21 cellular contexts compared by ENCODE assay signal in genomic region chr10:99979066-99979685, GRCh38. TPM values are rescaled to one million over a fixed set of nuclear protein-coding genes. Genes with fewer than 3 reads are reported as not detected.
DNase-seq lines count a peak whose midpoint lies in the region; ATAC-seq and TF ChIP-seq lines count a peak whose summit lies in the region.
"Had no signal": no experiment of that assay in that cellular context is flagged by ENCODE, and none has a peak within 500 bp of the region (broad histone marks: within the 10 kb centered on the region; RNA-seq: fewer than 3 reads in every experiment).

No MANE protein-coding gene starts in this region.

- H3K36me3 Mint-ChIP-seq in endodermal cell (ENCODE audit: low read depth), result peaks cover 20% of the 10 kb centered on the region
- H3K36me3 Mint-ChIP-seq: natural killer cell had no signal

- H3K9me3 ChIP-seq in A673 (ENCODE audit: low read depth, low read length, poor library complexity, severe bottlenecking), result no peaks in the 10 kb centered on the region
- H3K9me3 ChIP-seq in HUES48 (ENCODE audit: control insufficient read depth, insufficient read depth, low read length), result no peaks in the 10 kb centered on the region
- H3K9me3 ChIP-seq in endodermal cell (ENCODE audit: control insufficient read depth, low read length), result no peaks in the 10 kb centered on the region
- H3K9me3 ChIP-seq in osteoblast (ENCODE audit: low read depth, low read length), result no peaks in the 10 kb centered on the region
- H3K9me3 ChIP-seq in tibial nerve, result no peaks in the 10 kb centered on the region
- H3K9me3 ChIP-seq: A549; BLaER1 treated with 17β-estradiol and CSF1 and Interleukin-3, amounts not matched to agents 10 nM and 100 nM; Caco-2; upper lobe of left lung had no signal

- no peak overlapping the region for H3K4me2 ChIP-seq in osteoblast (ENCODE audit: insufficient read depth, low read length)
- H3K4me2 ChIP-seq: A549 had no signal

- TF ChIP-seq CTCF in A673 (conservative IDR thresholded peaks at IDR 0.05; ENCODE audit: low read depth, low read length) (no peak), endodermal cell (conservative IDR thresholded peaks at IDR 0.05) (no peak), osteoblast (IDR thresholded peaks at IDR 0.05; ENCODE audit: extremely low read depth, low read depth, low read length) (no peak), tibial nerve (IDR thresholded peaks at IDR 0.05) (no peak)

- TF ChIP-seq POLR2A in tibial nerve (IDR thresholded peaks at IDR 0.05), result no peak

- H3K36me3 ChIP-seq in A673 (ENCODE audit: insufficient read depth, low read length, poor library complexity, severe bottlenecking), result no peaks in the 10 kb centered on the region
- H3K36me3 ChIP-seq in HUES48 (ENCODE audit: control insufficient read depth, insufficient read depth, low read length), result no peaks in the 10 kb centered on the region
- H3K36me3 ChIP-seq in endodermal cell (ENCODE audit: control insufficient read depth, insufficient read depth, low read length), result peaks cover 9% of the 10 kb centered on the region
- peaks cover under 1% of the 10 kb centered on the region for H3K36me3 ChIP-seq in osteoblast (ENCODE audit: insufficient read depth, low read length)
- H3K36me3 ChIP-seq in tibial nerve, result no peaks in the 10 kb centered on the region
- H3K36me3 ChIP-seq: BLaER1 treated with 17β-estradiol and CSF1 and Interleukin-3, amounts not matched to agents 10 nM and 100 nM; upper lobe of left lung had no signal

- H3K4me1 ChIP-seq in A673 (ENCODE audit: insufficient read depth, low read length, poor library complexity, severe bottlenecking), result peaks cover 77% of the 10 kb centered on the region
- peaks cover 6% of the 10 kb centered on the region; the same call in 1 of the 2 replicates for H3K4me1 ChIP-seq in HUES48 (ENCODE audit: control insufficient read depth, insufficient read depth, low read length)
- peaks cover 22% of the 10 kb centered on the region for H3K4me1 ChIP-seq in endodermal cell (ENCODE audit: control insufficient read depth, insufficient read depth, low read length)
- peaks cover 38% of the 10 kb centered on the region for H3K4me1 ChIP-seq in osteoblast (ENCODE audit: insufficient read depth, low read length)
- peaks cover 0 to 90% (median 36%) of the 10 kb centered on the region in 4 donors for H3K4me1 ChIP-seq in tibial nerve

- peaks cover 88% of the 10 kb centered on the region for H3K79me2 ChIP-seq in osteoblast (ENCODE audit: insufficient read depth, low read length)

- peaks cover 53% of the 10 kb centered on the region for H3K4me1 Mint-ChIP-seq in endodermal cell

- no peak for TF ChIP-seq EP300 in tibial nerve (IDR thresholded peaks at IDR 0.05)

- H2AFZ ChIP-seq in osteoblast (ENCODE audit: low read length), result no peak overlapping the region

- no peaks in the 10 kb centered on the region for H4K20me1 ChIP-seq in osteoblast (ENCODE audit: insufficient read depth, low read length)
- H4K20me1 ChIP-seq: BLaER1 treated with 17β-estradiol and CSF1 and Interleukin-3, amounts not matched to agents 10 nM and 100 nM had no signal

- no peaks in the 10 kb centered on the region for H3K27me3 Mint-ChIP-seq in endodermal cell (ENCODE audit: insufficient read depth)
- H3K27me3 Mint-ChIP-seq: T-helper 17 cell had no signal

- H3K27ac ChIP-seq in A673 (ENCODE audit: low read depth, low read length, poor library complexity, severe bottlenecking) (peak overlapping the region; percentile 38), HUES48 (ENCODE audit: low read depth, low read length) (peak overlapping the region; percentile 67), endodermal cell (ENCODE audit: low read depth, low read length) (no peak overlapping the region), osteoblast (ENCODE audit: low read depth, low read length) (peak overlapping the region; percentile 93), tibial nerve (peak overlapping the region in 2 of 4 donors; percentile 15 to 30)
- H3K27ac ChIP-seq: BLaER1 treated with 17β-estradiol and CSF1 and Interleukin-3, amounts not matched to agents 10 nM and 100 nM; upper lobe of left lung had no signal

- H3K4me3 ChIP-seq in A673 (ENCODE audit: low read depth, low read length, poor library complexity, severe bottlenecking) (no peak overlapping the region), HUES48 (ENCODE audit: low read depth, low read length) (no peak overlapping the region), endodermal cell (ENCODE audit: low read length) (peak overlapping the region; percentile 8), osteoblast (ENCODE audit: insufficient read depth, low read length) (no peak overlapping the region), tibial nerve (no peak overlapping the region)
- H3K4me3 ChIP-seq: A549; BLaER1 treated with 17β-estradiol and CSF1 and Interleukin-3, amounts not matched to agents 10 nM and 100 nM; upper lobe of left lung had no signal

- H3K4me3 Mint-ChIP-seq in endodermal cell, result no peak overlapping the region
- H3K4me3 Mint-ChIP-seq: activated T-cell treated with anti-CD3 and anti-CD28 coated beads, Interleukin-2, amount 50 U/mL, for 4 hours; natural killer cell; T-helper 17 cell had no signal

- H3K9ac ChIP-seq in HUES48 (ENCODE audit: low read depth, low read length) (no peak overlapping the region), endodermal cell (ENCODE audit: extremely low read depth, low read length, poor library complexity, severe bottlenecking) (peak overlapping the region; percentile 47)
- H3K9ac ChIP-seq: BLaER1 treated with 17β-estradiol and CSF1 and Interleukin-3, amounts not matched to agents 10 nM and 100 nM had no signal

- intact Hi-C loops in A673 (cut with micrococcal nuclease; ENCODE audit: unreplicated experiment), result loop anchor here (5.0 kb wide), 1 partner anchor 63 kb away; no protein-coding TSS in a partner anchor
- intact Hi-C loops in sciatic nerve (cut with DNase I), result no loop called here

- BruUV-seq in A673 (replicated peaks; lab: Mats Ljungman, UMichigan), result no TSS peak

- CTCF ChIA-PET in A673 (lab: Charles Lee), result interaction anchor here (0.6 to 1.2 kb wide), 3 partner anchors 31 to 65 kb away, joined by 3 read pairs; partner anchors contain the start of gene DNMBP

- DNase-seq in A673 (ENCODE audit: low spot score) (peak; percentile 34), endodermal cell (no peak), osteoblast (ENCODE audit: insufficient read length, low spot score, missing footprints) (no peak), sciatic nerve (ENCODE audit: low spot score) (no peak), tibial nerve (ENCODE audit: low spot score in 2 of 2) (no peak), NCI-H2107 treated with DMSO at 0.1 percent for 48 hours (lab: John Stamatoyannopoulos, UW; ENCODE audit: unreplicated experiment) (no peak)
- DNase-seq: activated CD4-positive, alpha-beta T cell treated with anti-CD3 and anti-CD28 coated beads for 4 hours; activated T-cell treated with anti-CD3 and anti-CD28 coated beads, Interleukin-2, amount 50 U/mL, for 4 hours; Caco-2; head of caudate nucleus; MM.1S; natural killer cell; NCI-H1417; NCI-H510A treated with DMSO at 0.1 percent for 48 hours; posterior cingulate gyrus; T-helper 17 cell; upper lobe of left lung had no signal

- POLR2A ChIA-PET in A673 (lab: Charles Lee; ENCODE audit: low non-redundant PET), result interaction anchor here (0.6 to 0.7 kb wide), 2 partner anchors 14 to 37 kb away, joined by 3 to 4 read pairs; no protein-coding TSS in a partner anchor

- no peaks in the 10 kb centered on the region for H3K9me3 Mint-ChIP-seq in endodermal cell
- H3K9me3 Mint-ChIP-seq: activated T-cell treated with anti-CD3 and anti-CD28 coated beads, Interleukin-2, amount 50 U/mL, for 4 hours; natural killer cell had no signal

- no peaks in the 10 kb centered on the region for H3K27me3 ChIP-seq in A673 (replicated peaks; ENCODE audit: insufficient read depth, low read depth, low read length, poor library complexity)
- no peaks in the 10 kb centered on the region for H3K27me3 ChIP-seq in HUES48 (ENCODE audit: control insufficient read depth, insufficient read depth, low read length)
- H3K27me3 ChIP-seq in endodermal cell (ENCODE audit: control insufficient read depth, insufficient read depth, low read length, poor library complexity, severe bottlenecking), result no peaks in the 10 kb centered on the region
- H3K27me3 ChIP-seq in osteoblast (ENCODE audit: insufficient read depth, low read length), result no peaks in the 10 kb centered on the region
- H3K27me3 ChIP-seq in tibial nerve, result no peaks in the 10 kb centered on the region
- H3K27me3 ChIP-seq: BLaER1 treated with 17β-estradiol and CSF1 and Interleukin-3, amounts not matched to agents 10 nM and 100 nM; upper lobe of left lung had no signal

- 57% methylated on average over 5 of the region's 5 CpGs; no CpG with 5 or more reads in 1 of the 2 experiments for WGBS in endodermal cell (ENCODE audit: insufficient coverage in 1 of 2, insufficient read length in 1 of 2), 2 experiments
- 92 to 95% methylated on average over 5 of the region's 5 CpGs for WGBS in tibial nerve, 2 donors

- ATAC-seq in sciatic nerve, result no peak
- no peak for ATAC-seq in GM19463 (IDR thresholded peaks at IDR 0.05; ENCODE audit: unreplicated experiment)
- ATAC-seq: A549; activated T-cell treated with anti-CD3 and anti-CD28 coated beads, Interleukin-2, amount 50 U/mL, for 4 hours; natural killer cell; T-helper 17 cell had no signal

- H3K27ac Mint-ChIP-seq in endodermal cell, result peak overlapping the region; percentile 95
- H3K27ac Mint-ChIP-seq: natural killer cell, T-helper 17 cell had no signal

RNA-seq across cellular contexts. Expression of gene DNMBP, which starts 30.6 kb away (rescaled TPM):
- total RNA-seq in A673 (2021), result 23.6 and 28.0 TPM in 2 replicates
- total RNA-seq in endodermal cell, result 10 to 100 TPM; 45.4 to 85.4 TPM
- polyA plus RNA-seq in endodermal cell (2013, experiment 1 of 2), result 18.8 TPM
- 17.5 TPM for polyA plus RNA-seq in endodermal cell (2013, experiment 2 of 2)
- total RNA-seq in osteoblast, result 13.0 and 15.9 TPM in 2 replicates
- 26.8 TPM for total RNA-seq in sciatic nerve
- 10 to 100 TPM; 21.6 to 28.8 (median 24.6) TPM for total RNA-seq in tibial nerve
